21 cellular contexts compared by ENCODE assay signal in the genomic region with DNA sequence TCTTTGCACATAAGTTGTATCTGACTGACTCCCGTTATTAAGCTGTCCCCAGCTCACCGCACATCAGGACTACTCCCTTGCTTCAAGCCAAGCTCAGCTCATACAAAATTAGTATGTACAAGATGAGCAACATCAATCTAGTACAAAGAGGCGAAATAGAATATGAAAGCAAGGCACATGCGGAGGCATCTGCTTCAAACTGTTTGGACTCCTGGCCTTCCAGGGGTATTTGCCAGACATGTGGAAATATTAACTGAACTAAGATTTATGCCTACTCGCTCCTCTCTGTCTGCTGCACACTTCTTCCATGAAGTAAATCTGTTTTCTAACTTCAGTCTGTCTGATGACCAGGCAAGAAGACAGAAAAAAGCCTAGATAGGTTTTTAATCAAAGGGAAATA.
DNase-seq lines count a peak whose midpoint lies in the region; ATAC-seq and TF ChIP-seq lines count a peak whose summit lies in the region.
"Had no signal": no experiment of that assay in that cellular context is flagged by ENCODE, and none has a peak within 500 bp of the region (broad histone marks: within the 10 kb centered on the region; RNA-seq: fewer than 3 reads in every experiment).

No MANE protein-coding gene starts in this region.

- no peaks in the 10 kb centered on the region for H4K20me1 ChIP-seq in mammary epithelial cell (ENCODE audit: insufficient read depth, low read length)
- no peaks in the 10 kb centered on the region for H4K20me1 ChIP-seq in hepatocyte (ENCODE audit: insufficient read depth, poor library complexity, severe bottlenecking)

- H2AFZ ChIP-seq in mammary epithelial cell (ENCODE audit: low read depth, low read length) (no peak overlapping the region), hepatocyte (no peak overlapping the region)

- intact Hi-C loops in breast epithelium (cut with DNase I; ENCODE audit: low total_unique reads) = no loop called here
- intact Hi-C loops in mammary epithelial cell (cut with micrococcal nuclease) = no loop called here
- intact Hi-C loops in gastrocnemius medialis (cut with DNase I; ENCODE audit: low total_unique reads) = no loop called here
- intact Hi-C loops in aorta (cut with DNase I) = no loop called here

- H3K9ac ChIP-seq in mammary epithelial cell (ENCODE audit: insufficient read depth, low read length) = no peak overlapping the region

- WGBS in mammary epithelial cell (ENCODE audit: low coverage, missing lambda C conversion rate) = 64% methylated on average over 5 of the region's 5 CpGs
- WGBS in hepatocyte (ENCODE audit: low lambda C conversion rate, missing lambda C conversion rate) = 77% methylated on average over 5 of the region's 5 CpGs
- WGBS in aorta, 2 donors = 90 to 95% methylated on average over 5 of the region's 5 CpGs

- CTCF ChIA-PET in mammary epithelial cell (lab: Charles Lee; ENCODE audit: low non-redundant PET) = no interaction called here

- DNase-seq in breast epithelium (ENCODE audit: low spot score in 2 of 2) (no peak), mammary epithelial cell (no peak), hepatocyte (ENCODE audit: low spot score) (no peak), gastrocnemius medialis (peak; percentile 20 to 54), aorta (no peak), ecto neural progenitor cell (ENCODE audit: low spot score) (no peak)
- DNase-seq in activated CD4-positive, alpha-beta T cell treated with anti-CD3 and anti-CD28 coated beads, Interleukin-2, amount 50 U/mL, for 48 hours = no peak
- DNase-seq: activated CD8-positive, alpha-beta memory T cell treated with anti-CD3 and anti-CD28 coated beads for 24 hours; activated gamma-delta T cell treated with Interleukin-2 at 50 U/mL for 16 hours; activated T-cell treated with anti-CD3 and anti-CD28 coated beads, Interleukin-2, amount 50 U/mL, for 1 hour; CD8-positive, alpha-beta T cell; DMS 273 treated with DMSO at 0.1 percent for 48 hours; immature natural killer cell; mucosa of descending colon; NCI-H1694 treated with DMSO at 0.1 percent for 48 hours; NCI-H526; posterior cingulate gyrus; stimulated activated CD8-positive, alpha-beta memory T cell treated with anti-CD3 and anti-CD28 coated beads, Interleukin-4, amount 100 ng/mL, for 48 hours had no signal

- in situ Hi-C loops in mammary epithelial cell (cut with MboI; ENCODE audit: low sequenced_read_pairs in 2 of 2) = no loop called here
- in situ Hi-C loops in gastrocnemius medialis (cut with MboI; ENCODE audit: low sequenced_read_pairs in 4 of 4) = no loop called here

- BruUV-seq in mammary epithelial cell (replicated peaks; lab: Mats Ljungman, UMichigan) = no TSS peak

- dilution Hi-C loops in mammary epithelial cell (cut with HindIII; ENCODE audit: low sequenced_read_pairs) = no loop called here

- TF ChIP-seq CTCF in breast epithelium (IDR thresholded peaks at IDR 0.05) (no peak), mammary epithelial cell (conservative IDR thresholded peaks at IDR 0.05 in 1 of 2, IDR thresholded peaks at IDR 0.05 in 1 of 2; ENCODE audit: extremely low read depth in 1 of 2, insufficient read depth in 1 of 2, low read depth in 1 of 2, low read length in 2 of 2) (no peak), hepatocyte (IDR thresholded peaks at IDR 0.05; ENCODE audit: poor library complexity) (no peak), gastrocnemius medialis (IDR thresholded peaks at IDR 0.05 in 4 of 5, conservative IDR thresholded peaks at IDR 0.05 in 1 of 5) (no peak)

- no peak for TF ChIP-seq POLR2A in breast epithelium (IDR thresholded peaks at IDR 0.05)
- TF ChIP-seq POLR2A in gastrocnemius medialis (IDR thresholded peaks at IDR 0.05) = no peak

- H3K27ac ChIP-seq in breast epithelium = peak overlapping the region; percentile 46 to 80
- no peak overlapping the region for H3K27ac ChIP-seq in mammary epithelial cell (ENCODE audit: insufficient read depth, low read depth, low read length)
- peak overlapping the region; percentile 57 for H3K27ac ChIP-seq in hepatocyte
- H3K27ac ChIP-seq in gastrocnemius medialis = peak overlapping the region; percentile 65 to 73 (median 67)
- H3K27ac ChIP-seq in aorta (ENCODE audit: low read depth in 1 of 2, low read length in 2 of 2) = no peak overlapping the region
- H3K27ac ChIP-seq: 22Rv1 had no signal

- H3K4me2 ChIP-seq in mammary epithelial cell (ENCODE audit: insufficient read depth, low read depth, low read length) = no peak overlapping the region
- no peak overlapping the region for H3K4me2 ChIP-seq in hepatocyte

- H3K36me3 ChIP-seq in breast epithelium (no peaks in the 10 kb centered on the region), mammary epithelial cell (ENCODE audit: insufficient read depth, low read length) (no peaks in the 10 kb centered on the region), hepatocyte (replicated peaks; ENCODE audit: insufficient read depth, low read depth) (no peaks in the 10 kb centered on the region), gastrocnemius medialis (no peaks in the 10 kb centered on the region), aorta (ENCODE audit: control insufficient read depth in 1 of 2, insufficient read depth in 2 of 2, low read length in 1 of 2) (no peaks in the 10 kb centered on the region)

- H3K9me2 ChIP-seq in hepatocyte (replicated peaks; ENCODE audit: insufficient read depth) = no peaks in the 10 kb centered on the region

- no peak overlapping the region for H3K4me3 ChIP-seq in breast epithelium
- no peak overlapping the region for H3K4me3 ChIP-seq in mammary epithelial cell (replicated peaks in 1 of 3; ENCODE audit: insufficient read depth in 1 of 3, low read depth in 2 of 3, low read length in 3 of 3)
- no peak overlapping the region for H3K4me3 ChIP-seq in hepatocyte
- H3K4me3 ChIP-seq in gastrocnemius medialis = no peak overlapping the region
- no peak overlapping the region for H3K4me3 ChIP-seq in aorta (ENCODE audit: low read length in 2 of 2)
- H3K4me3 ChIP-seq: mucosa of descending colon had no signal

- no peaks in the 10 kb centered on the region for H3K4me1 ChIP-seq in breast epithelium
- H3K4me1 ChIP-seq in mammary epithelial cell (ENCODE audit: insufficient read depth, low read length) = no peaks in the 10 kb centered on the region
- no peaks in the 10 kb centered on the region for H3K4me1 ChIP-seq in hepatocyte (ENCODE audit: insufficient read depth)
- H3K4me1 ChIP-seq in gastrocnemius medialis = peaks cover 0 to 5% of the 10 kb centered on the region in 2 donors
- H3K4me1 ChIP-seq in aorta (ENCODE audit: control insufficient read depth in 1 of 2, insufficient read depth in 2 of 2, low read length in 2 of 2) = peaks cover 0 to 10% of the 10 kb centered on the region in 2 donors

- ATAC-seq in gastrocnemius medialis (peak; percentile 61 to 78), aorta (ENCODE audit: low FRiP score) (peak; percentile 40), GM21723 (IDR thresholded peaks at IDR 0.05; ENCODE audit: unreplicated experiment) (no peak)
- ATAC-seq: CD8-positive, alpha-beta T cell; left lobe of liver had no signal

- no peaks in the 10 kb centered on the region for H3K79me2 ChIP-seq in mammary epithelial cell (ENCODE audit: insufficient read depth, low read length)
- H3K79me2 ChIP-seq in hepatocyte = no peaks in the 10 kb centered on the region

- H3K27me3 ChIP-seq in breast epithelium (no peaks in the 10 kb centered on the region), mammary epithelial cell (ENCODE audit: insufficient read depth, low read length) (no peaks in the 10 kb centered on the region), hepatocyte (no peaks in the 10 kb centered on the region), gastrocnemius medialis (no peaks in the 10 kb centered on the region), aorta (ENCODE audit: control insufficient read depth in 1 of 2, insufficient read depth in 2 of 2, low read length in 1 of 2) (no peaks in the 10 kb centered on the region)

- H3K9me3 ChIP-seq in breast epithelium = no peaks in the 10 kb centered on the region
- no peaks in the 10 kb centered on the region for H3K9me3 ChIP-seq in mammary epithelial cell (replicated peaks; ENCODE audit: insufficient read depth, low read length)
- H3K9me3 ChIP-seq in hepatocyte (ENCODE audit: low read depth) = no peaks in the 10 kb centered on the region
- no peaks in the 10 kb centered on the region for H3K9me3 ChIP-seq in gastrocnemius medialis
- H3K9me3 ChIP-seq in aorta (ENCODE audit: control insufficient read depth, low read length) = no peaks in the 10 kb centered on the region
- H3K9me3 ChIP-seq: mucosa of descending colon had no signal

Comparison
In these comparisons a context has a peak if more than half of its experiments do, and no peak if none do; other contexts are left out.
1. H3K27ac ChIP-seq: peak in breast epithelium (2 of 2), hepatocyte (single experiment) and gastrocnemius medialis (4 of 4); none in mammary epithelial cell (single experiment) and aorta (0 of 2).
2. DNase-seq: peak in gastrocnemius medialis (2 of 2); none in breast epithelium (0 of 2), mammary epithelial cell (single experiment), hepatocyte (single experiment), aorta (0 of 2), activated CD4-positive, alpha-beta T cell treated with anti-CD3 and anti-CD28 coated beads, Interleukin-2, amount 50 U/mL, for 48 hours (0 of 2) and ecto neural progenitor cell (single experiment).